23 cellular contexts compared by ENCODE assay signal in genomic region chr16:22091721-22092120, GRCh38. TPM values are rescaled to one million over a fixed set of nuclear protein-coding genes. Genes with fewer than 3 reads are reported as not detected.
DNase-seq lines count a peak whose midpoint lies in the region; ATAC-seq and TF ChIP-seq lines count a peak whose summit lies in the region.
"Had no signal": no experiment of that assay in that cellular context is flagged by ENCODE, and none has a peak within 500 bp of the region (broad histone marks: within the 10 kb centered on the region; RNA-seq: fewer than 3 reads in every experiment).

No MANE protein-coding gene starts in this region.

- no CpG with 5 or more reads among the region's 3 CpGs for WGBS in trophoblast cell (ENCODE audit: extremely low coverage, insufficient coverage, insufficient read length)
- WGBS in spleen, 5 donors, result 92 to 99% (median 94%) methylated on average over 3 of the region's 3 CpGs

- no peaks in the 10 kb centered on the region for H3K36me3 Mint-ChIP-seq in endothelial cell (ENCODE audit: low read depth, unreplicated experiment)

- no peak overlapping the region for H3K4me3 Mint-ChIP-seq in endothelial cell (ENCODE audit: unreplicated experiment)
- H3K4me3 Mint-ChIP-seq: activated CD4-positive, alpha-beta memory T cell treated with anti-CD3 and anti-CD28 coated beads, Interleukin-2, amount 10 ng/mL, durations not matched to agents 7 days and 5 days had no signal

- H3K79me2 ChIP-seq in trophoblast cell (ENCODE audit: control insufficient read depth, insufficient read depth, low read length, poor library complexity), result no peaks in the 10 kb centered on the region

- H3K4me1 ChIP-seq in Panc1 (ENCODE audit: control insufficient read depth, insufficient read depth, low read length) (no peaks in the 10 kb centered on the region; the same call in 1 of the 2 replicates), trophoblast cell (ENCODE audit: control insufficient read depth in 1 of 2, insufficient read depth in 2 of 2, low read length in 2 of 2) (peaks cover 0 to 2% of the 10 kb centered on the region in 2 experiments), spleen (no peaks in the 10 kb centered on the region)
- no peaks in the 10 kb centered on the region for H3K4me1 ChIP-seq in effector memory CD4-positive, alpha-beta T cell (ENCODE audit: control insufficient read depth, insufficient read depth, low read length, poor library complexity, severe bottlenecking)
- H3K4me1 ChIP-seq: BE2C, left lung had no signal

- TF ChIP-seq CTCF in Panc1 (IDR thresholded peaks at IDR 0.05) (no peak), endothelial cell (IDR thresholded peaks at IDR 0.05; ENCODE audit: unreplicated experiment) (no peak), spleen (IDR thresholded peaks at IDR 0.05 in 8 of 11, conservative IDR thresholded peaks at IDR 0.05 in 3 of 11) (no peak)

- H3K9me3 ChIP-seq in Panc1 (ENCODE audit: control insufficient read depth, insufficient read depth, low read depth, low read length) (no peaks in the 10 kb centered on the region), trophoblast cell (ENCODE audit: insufficient read depth, low read depth, low read length) (no peaks in the 10 kb centered on the region), spleen (no peaks in the 10 kb centered on the region)
- no peaks in the 10 kb centered on the region for H3K9me3 ChIP-seq in effector memory CD4-positive, alpha-beta T cell (ENCODE audit: control insufficient read depth, low read length)
- H3K9me3 ChIP-seq: BE2C, heart right ventricle, left lung, tibial nerve had no signal

- CTCF ChIA-PET in Panc1 (lab: Charles Lee), result no interaction called here

- no peaks in the 10 kb centered on the region for H3K9me3 Mint-ChIP-seq in endothelial cell (ENCODE audit: unreplicated experiment)
- H3K9me3 Mint-ChIP-seq: activated CD4-positive, alpha-beta memory T cell treated with anti-CD3 and anti-CD28 coated beads, Interleukin-2, amount 10 ng/mL, durations not matched to agents 7 days and 5 days had no signal

- no peak overlapping the region for H3K9ac ChIP-seq in trophoblast cell (ENCODE audit: low read length)
- H3K9ac ChIP-seq: GM23248 had no signal

- no peak overlapping the region for H3K18ac ChIP-seq in trophoblast cell (ENCODE audit: low read length)

- BruUV-seq in Panc1 (replicated peaks; lab: Mats Ljungman, UMichigan), result no TSS peak

- peaks cover 6% of the 10 kb centered on the region for H3K27me3 Mint-ChIP-seq in endothelial cell (ENCODE audit: unreplicated experiment)

- no peak overlapping the region for H2AFZ ChIP-seq in trophoblast cell (ENCODE audit: insufficient read depth, low read length, poor library complexity)
- H2AFZ ChIP-seq: GM23248 had no signal

- H3K27ac Mint-ChIP-seq in endothelial cell (ENCODE audit: unreplicated experiment), result peak overlapping the region; percentile 71
- H3K27ac Mint-ChIP-seq: activated CD4-positive, alpha-beta memory T cell treated with anti-CD3 and anti-CD28 coated beads, Interleukin-2, amount 10 ng/mL, durations not matched to agents 7 days and 5 days had no signal

- H3K14ac ChIP-seq in trophoblast cell (ENCODE audit: low read length), result no peak overlapping the region

- POLR2A ChIA-PET in Panc1 (lab: Charles Lee), result no interaction called here

- H2AK5ac ChIP-seq in trophoblast cell (ENCODE audit: low read length), result no peak overlapping the region

- no peak overlapping the region for H3K27ac ChIP-seq in Panc1 (ENCODE audit: low read length)
- no peak overlapping the region for H3K27ac ChIP-seq in trophoblast cell (ENCODE audit: low read depth, low read length)
- no peak overlapping the region for H3K27ac ChIP-seq in effector memory CD4-positive, alpha-beta T cell (ENCODE audit: insufficient read depth, low read length, poor library complexity, severe bottlenecking)
- no peak overlapping the region for H3K27ac ChIP-seq in spleen
- H3K27ac ChIP-seq: epithelial cell of prostate, GM23248, tibial nerve had no signal

- H4K91ac ChIP-seq in trophoblast cell (ENCODE audit: low read depth, low read length), result no peak overlapping the region

- H3K4me1 Mint-ChIP-seq in endothelial cell (ENCODE audit: unreplicated experiment), result peaks cover 8% of the 10 kb centered on the region
- H3K4me1 Mint-ChIP-seq: activated CD4-positive, alpha-beta memory T cell treated with anti-CD3 and anti-CD28 coated beads, Interleukin-2, amount 10 ng/mL, durations not matched to agents 7 days and 5 days had no signal

- no peaks in the 10 kb centered on the region for H3K79me1 ChIP-seq in trophoblast cell (ENCODE audit: low read length)

- H2BK120ac ChIP-seq in trophoblast cell (ENCODE audit: insufficient read depth, low read length, poor library complexity), result no peak overlapping the region

- ATAC-seq in Panc1, result peak; percentile 17; the same call in 1 of the 2 replicates
- ATAC-seq: stimulated activated naive CD8-positive, alpha-beta T cell treated with anti-CD3 and anti-CD28 coated beads, Interleukin-15, Interleukin-2, amounts not matched to agents 100 U/mL and 50 U/mL, for 24 hours had no signal

- intact Hi-C loops in Panc1 (cut with micrococcal nuclease; ENCODE audit: unreplicated experiment), result no loop called here
- intact Hi-C loops in spleen (cut with DNase I; ENCODE audit: low total_unique reads), result no loop called here

- H3K4me3 ChIP-seq in Panc1 (ENCODE audit: low read depth in 2 of 2, low read length in 2 of 2) (no peak overlapping the region), trophoblast cell (ENCODE audit: low read depth, low read length) (no peak overlapping the region), spleen (no peak overlapping the region)
- H3K4me3 ChIP-seq in effector memory CD4-positive, alpha-beta T cell (ENCODE audit: insufficient read depth, low read depth, low read length, poor library complexity, severe bottlenecking), result no peak overlapping the region
- H3K4me3 ChIP-seq: GM23248, heart right ventricle, left lung, tibial nerve had no signal

- H4K8ac ChIP-seq in trophoblast cell (ENCODE audit: low read depth, low read length), result no peak overlapping the region

- TF ChIP-seq POLR2A in spleen (IDR thresholded peaks at IDR 0.05), result no peak

- peak; percentile 4 for DNase-seq in SIG-M5 treated with dmso at 0.1 percent for 504 hours (lab: John Stamatoyannopoulos, UW; ENCODE audit: unreplicated experiment)
- DNase-seq in SIG-M5 (lab: John Stamatoyannopoulos, UW), result no peak
- no peak for DNase-seq in Panc1 (ENCODE audit: low read depth, low spot score)
- no peak for DNase-seq in endothelial cell (ENCODE audit: low spot score)
- DNase-seq in trophoblast cell, result peak; percentile 72 to 88
- no peak for DNase-seq in effector memory CD4-positive, alpha-beta T cell
- no peak for DNase-seq in mesenteric fat pad (ENCODE audit: low spot score)
- no peak for DNase-seq in spleen
- DNase-seq: 8988T; activated CD4-positive, alpha-beta memory T cell treated with anti-CD3 and anti-CD28 coated beads, Interleukin-2, amount 10 ng/mL, durations not matched to agents 7 days and 5 days; activated CD4-positive, CD25-positive, alpha-beta regulatory T cell; activated effector memory CD4-positive, alpha-beta T cell treated with anti-CD3 and anti-CD28 coated beads, Interleukin-2, amount 50 U/mL, for 16 hours; BE2C; heart right ventricle; left lung; NCI-H1694 treated with DMSO at 0.1 percent for 48 hours; NCI-H526 treated with DMSO at 0.1 percent for 48 hours; stimulated activated CD4-positive, alpha-beta T cell treated with anti-CD3 and anti-CD28 coated beads, Interleukin-4, amount 100 ng/mL, for 1 hour; stimulated activated naive CD8-positive, alpha-beta T cell treated with anti-CD3 and anti-CD28 coated beads, Interleukin-15, Interleukin-2, amounts not matched to agents 100 U/mL and 50 U/mL, for 24 hours; T-helper 9 cell had no signal

- H3K4ac ChIP-seq in trophoblast cell (ENCODE audit: low read depth, low read length), result no peak overlapping the region

- H3K23ac ChIP-seq in trophoblast cell (ENCODE audit: low read length), result no peak overlapping the region

- no peak overlapping the region for H4K12ac ChIP-seq in trophoblast cell (ENCODE audit: low read depth, low read length)

- no peak overlapping the region for H2BK5ac ChIP-seq in trophoblast cell (ENCODE audit: low read depth, low read length, poor library complexity)

- H2BK12ac ChIP-seq in trophoblast cell (ENCODE audit: low read length), result no peak overlapping the region

- H3K36me3 ChIP-seq in Panc1 (ENCODE audit: control insufficient read depth, insufficient read depth, low read length), result no peaks in the 10 kb centered on the region; the same call in 1 of the 2 replicates
- no peaks in the 10 kb centered on the region for H3K36me3 ChIP-seq in trophoblast cell (ENCODE audit: control insufficient read depth in 1 of 2, insufficient read depth in 2 of 2, low read length in 2 of 2)
- H3K36me3 ChIP-seq in effector memory CD4-positive, alpha-beta T cell (ENCODE audit: control insufficient read depth, insufficient read depth, low read length), result no peaks in the 10 kb centered on the region
- peaks cover 0 to 10% (median 0%) of the 10 kb centered on the region in 6 donors for H3K36me3 ChIP-seq in spleen
- H3K36me3 ChIP-seq: BE2C, tibial nerve had no signal

- no peak overlapping the region for H3K4me2 ChIP-seq in trophoblast cell (ENCODE audit: low read length)

- in situ Hi-C loops in Panc1 (cut with HindIII; ENCODE audit: low pct_unique_long_range_greater_than_20kb, low sequenced_read_pairs), result loop anchor here (25.0 kb wide), 1 partner anchor 96 kb away; no protein-coding TSS in a partner anchor

- H3K27me3 ChIP-seq in Panc1 (ENCODE audit: control insufficient read depth, insufficient read depth, low read length) (no peaks in the 10 kb centered on the region), trophoblast cell (ENCODE audit: insufficient read depth, low read length) (no peaks in the 10 kb centered on the region), spleen (replicated peaks in 1 of 7) (peaks cover 0 to 14% (median 0%) of the 10 kb centered on the region in 7 donors)
- no peaks in the 10 kb centered on the region for H3K27me3 ChIP-seq in effector memory CD4-positive, alpha-beta T cell (replicated peaks; ENCODE audit: control insufficient read depth, insufficient read depth, low read length, poor library complexity, severe bottlenecking)
- H3K27me3 ChIP-seq: BE2C, heart right ventricle, tibial nerve had no signal

RNA-seq across cellular contexts. Expression of gene VWA3A, which starts 0.6 kb away (rescaled TPM):
- total RNA-seq in Panc1 (2021; ENCODE audit: unreplicated experiment) (not detected), endothelial cell (ENCODE audit: unreplicated experiment) (0.56 TPM), mesenteric fat pad (0.55 TPM), spleen (1 to 10 TPM in 1 of 7 donors, under 1 TPM in 4, not detected in 2; 0.23 to 2.1 (median 0.52) TPM)
- 0.16 TPM for polyA plus RNA-seq in Panc1 (2012; ENCODE audit: insufficient read length)
- 0.04 TPM in 2 replicates for polyA plus RNA-seq in trophoblast cell (2013)
- polyA plus RNA-seq in spleen, result under 1 TPM; 0.08 to 0.35 (median 0.20) TPM
- total RNA-seq: GM23248 had no signal
- polyA plus RNA-seq: GM23248 had no signal

Comparison
In these comparisons a context has a peak if more than half of its experiments do, and no peak if none do; other contexts are left out.
1. DNase-seq: peak in SIG-M5 treated with dmso at 0.1 percent for 504 hours (single experiment) and trophoblast cell (2 of 2); none in SIG-M5 (single experiment), Panc1 (single experiment), endothelial cell (single experiment), effector memory CD4-positive, alpha-beta T cell (0 of 3), mesenteric fat pad (single experiment) and spleen (single experiment).